20 cellular contexts compared by ENCODE assay signal in genomic region chr17:5868916-5869475, GRCh38.
DNase-seq lines count a peak whose midpoint lies in the region; TF ChIP-seq lines count a peak whose summit lies in the region.
"Had no signal": no experiment of that assay in that cellular context is flagged by ENCODE, and none has a peak within 500 bp of the region (broad histone marks: within the 10 kb centered on the region; RNA-seq: fewer than 3 reads in every experiment).

No MANE protein-coding gene starts in this region.

- H2AK5ac ChIP-seq in H9 (ENCODE audit: insufficient read length, low read length), result no peak overlapping the region

- no peaks in the 10 kb centered on the region; a peak in 1 of 7 replicates for H3K36me3 Mint-ChIP-seq in H9 (ENCODE audit: insufficient read depth in 1 of 3, low read depth in 3 of 3)
- H3K36me3 Mint-ChIP-seq in progenitor cell of endocrine pancreas (ENCODE audit: insufficient read depth), result no peaks in the 10 kb centered on the region

- no CpG with 5 or more reads among the region's 8 CpGs for WGBS in H9 (ENCODE audit: extremely low coverage, insufficient read length, low lambda C conversion rate)

- H3K27me3 Mint-ChIP-seq in H9 (ENCODE audit: low read depth), result no peaks in the 10 kb centered on the region
- peaks cover 28% of the 10 kb centered on the region for H3K27me3 Mint-ChIP-seq in progenitor cell of endocrine pancreas

- H4K20me1 ChIP-seq in H9 (ENCODE audit: control insufficient read depth, insufficient read depth, insufficient read length), result no peaks in the 10 kb centered on the region
- H4K20me1 ChIP-seq: BLaER1 treated with 17β-estradiol and CSF1 and Interleukin-3, amounts not matched to agents 10 nM and 100 nM had no signal

- no peak overlapping the region for H4K5ac ChIP-seq in H9 (ENCODE audit: insufficient read length, low read depth, low read length)

- H3K79me2 ChIP-seq in H9 (ENCODE audit: insufficient read depth, low read length), result no peaks in the 10 kb centered on the region

- H3K27ac Mint-ChIP-seq in H9, result no peak overlapping the region
- no peak overlapping the region for H3K27ac Mint-ChIP-seq in progenitor cell of endocrine pancreas
- H3K27ac Mint-ChIP-seq: CD4-positive, alpha-beta T cell had no signal

- H3K79me1 ChIP-seq in H9 (ENCODE audit: insufficient read depth, low read depth, low read length, poor library complexity, severe bottlenecking), result no peaks in the 10 kb centered on the region

- H3K23ac ChIP-seq in H9 (ENCODE audit: insufficient read length, low read depth, low read length), result no peak overlapping the region

- no peaks in the 10 kb centered on the region for H3K27me3 ChIP-seq in H9 (ENCODE audit: insufficient read depth, low read length)
- H3K27me3 ChIP-seq: BLaER1 treated with 17β-estradiol and CSF1 and Interleukin-3, amounts not matched to agents 10 nM and 100 nM; MG63 had no signal

- no peak overlapping the region for H3K9ac ChIP-seq in H9 (ENCODE audit: extremely low read depth, insufficient read length, low read length)
- H3K9ac ChIP-seq: BLaER1 treated with 17β-estradiol and CSF1 and Interleukin-3, amounts not matched to agents 10 nM and 100 nM; SK-N-SH had no signal

- H3K9me3 Mint-ChIP-seq in H9 (no peaks in the 10 kb centered on the region), progenitor cell of endocrine pancreas (ENCODE audit: low read depth) (no peaks in the 10 kb centered on the region)
- H3K9me3 Mint-ChIP-seq: CD4-positive, alpha-beta T cell had no signal

- H2BK12ac ChIP-seq in H9 (ENCODE audit: insufficient read length, low read depth, low read length), result no peak overlapping the region

- no peak overlapping the region for H2BK15ac ChIP-seq in H9 (ENCODE audit: low read depth, low read length)

- peaks cover 3% of the 10 kb centered on the region; the same call in 1 of the 2 replicates for H3K4me1 ChIP-seq in H9 (ENCODE audit: insufficient read depth, low read length)
- H3K4me1 ChIP-seq: A549 had no signal

- in situ Hi-C loops in G401 (cut with HindIII; ENCODE audit: low sequenced_read_pairs), result no loop called here

- no peak overlapping the region for H4K8ac ChIP-seq in H9 (replicated peaks; ENCODE audit: insufficient read length, low read depth, low read length)

- no peak overlapping the region for H3K4me2 ChIP-seq in H9 (ENCODE audit: insufficient read depth, insufficient read length, low read length)
- H3K4me2 ChIP-seq: A549; BLaER1 treated with 17β-estradiol and CSF1 and Interleukin-3, amounts not matched to agents 10 nM and 100 nM; SK-N-SH had no signal

- no peak overlapping the region for H3K4me3 Mint-ChIP-seq in H9
- H3K4me3 Mint-ChIP-seq in progenitor cell of endocrine pancreas (ENCODE audit: low read depth), result no peak overlapping the region
- H3K4me3 Mint-ChIP-seq: CD4-positive, alpha-beta T cell had no signal

- H2AFZ ChIP-seq in H9 (ENCODE audit: low read length), result no peak overlapping the region

- no peak overlapping the region for H3K18ac ChIP-seq in H9 (ENCODE audit: insufficient read length, low read depth, low read length)

- DNase-seq in G401 (ENCODE audit: low spot score), result peak; percentile 20
- DNase-seq in H9, result peak; percentile 26
- DNase-seq in myocyte (ENCODE audit: low read depth), result peak; percentile 12
- peak; percentile 60 for DNase-seq in retina
- no peak for DNase-seq in dermis blood vessel endothelial cell
- no peak for DNase-seq in stimulated activated CD4-positive, alpha-beta T cell treated with anti-CD3 and anti-CD28 coated beads, Interleukin-1b, Interleukin-23, amount 100 ng/mL, for 48 hours
- DNase-seq in progenitor cell of endocrine pancreas (ENCODE audit: low spot score, unreplicated experiment), result no peak
- DNase-seq: AML-193; CD4-positive, alpha-beta T cell; GDM1; IMR-90; KG1; MG63; NCI-H187 treated with DMSO at 0.1 percent for 48 hours; NCI-H2107; NCI-H524; NCI-H774; SK-N-SH had no signal

- no peak overlapping the region for H2BK20ac ChIP-seq in H9 (ENCODE audit: low read depth, low read length, poor library complexity, severe bottlenecking)

- H3K56ac ChIP-seq in H9 (ENCODE audit: insufficient read length, low read depth, low read length), result no peak overlapping the region

- H3K4me1 Mint-ChIP-seq in H9 (peaks cover 0 to 8% of the 10 kb centered on the region in 2 experiments; a peak in 2 of 4 replicates), progenitor cell of endocrine pancreas (ENCODE audit: low read depth) (peaks cover 3% of the 10 kb centered on the region)

- H3K4ac ChIP-seq in H9 (ENCODE audit: low read depth, low read length), result no peak overlapping the region

- no peak overlapping the region for H3K14ac ChIP-seq in H9 (ENCODE audit: insufficient read depth, low read length)

- H3K27ac ChIP-seq in H9 (ENCODE audit: insufficient read length, low read depth, low read length), result no peak overlapping the region
- H3K27ac ChIP-seq: A549; BLaER1 treated with 17β-estradiol and CSF1 and Interleukin-3, amounts not matched to agents 10 nM and 100 nM had no signal

- no peaks in the 10 kb centered on the region for H3K9me3 ChIP-seq in H9 (ENCODE audit: control insufficient read depth, low read depth, low read length)
- H3K9me3 ChIP-seq: A549; BLaER1 treated with 17β-estradiol and CSF1 and Interleukin-3, amounts not matched to agents 10 nM and 100 nM; MG63; SK-N-SH had no signal

- H4K91ac ChIP-seq in H9 (ENCODE audit: insufficient read length, low read depth, low read length), result no peak overlapping the region

- no peak overlapping the region for H3T11ph ChIP-seq in H9 (ENCODE audit: low read length)

- H3K23me2 ChIP-seq in H9 (ENCODE audit: insufficient read length, low read depth, low read length, poor library complexity, severe bottlenecking), result no peaks in the 10 kb centered on the region

- TF ChIP-seq CTCF in H9 (conservative IDR thresholded peaks at IDR 0.05) (no peak), progenitor cell of endocrine pancreas (IDR thresholded peaks at IDR 0.05; ENCODE audit: unreplicated experiment) (no peak)

- no peak overlapping the region for H2BK5ac ChIP-seq in H9 (ENCODE audit: insufficient read length, low read length)

- H2BK120ac ChIP-seq in H9 (ENCODE audit: low read depth, low read length, poor library complexity, severe bottlenecking), result no peak overlapping the region

Comparison
In these comparisons a context has a peak if more than half of its experiments do, and no peak if none do; other contexts are left out.
1. DNase-seq: peak in G401 (single experiment), H9 (single experiment), myocyte (single experiment) and retina (single experiment); none in dermis blood vessel endothelial cell (single experiment), stimulated activated CD4-positive, alpha-beta T cell treated with anti-CD3 and anti-CD28 coated beads, Interleukin-1b, Interleukin-23, amount 100 ng/mL, for 48 hours (single experiment) and progenitor cell of endocrine pancreas (single experiment).